18 cellular contexts compared by ENCODE assay signal in genomic region chr6:2944405-2945068, GRCh38. TPM values are rescaled to one million over a fixed set of nuclear protein-coding genes. Genes with fewer than 3 reads are reported as not detected.
A peak's percentile ranks its signal among the peaks of the same experiment; 100 is the strongest.
DNase-seq lines count a peak whose midpoint lies in the region; ATAC-seq and TF ChIP-seq lines count a peak whose summit lies in the region.
"Had no signal": no experiment of that assay in that cellular context is flagged by ENCODE, and none has a peak within 500 bp of the region (broad histone marks: within the 10 kb centered on the region; RNA-seq: fewer than 3 reads in every experiment).

No MANE protein-coding gene starts in this region.

- no peak for ATAC-seq in natural killer cell treated with Interleukin-12 subunit alpha and Interleukin-12 subunit beta and Interleukin-15 and Interleukin-18, amount 100 ng/mL, for 72 hours
- ATAC-seq in natural killer cell, result no peak
- ATAC-seq: activated CD4-positive, alpha-beta T cell treated with anti-CD3 and anti-CD28 coated beads for 36 hours had no signal

- peaks cover 48 to 55% of the 10 kb centered on the region in 2 donors for H3K4me1 Mint-ChIP-seq in natural killer cell treated with Interleukin-12 subunit alpha and Interleukin-12 subunit beta and Interleukin-15 and Interleukin-18, amount 100 ng/mL, for 72 hours (ENCODE audit: low read depth in 2 of 2)
- peaks cover 32 to 45% of the 10 kb centered on the region in 2 donors for H3K4me1 Mint-ChIP-seq in natural killer cell
- peaks cover 27% of the 10 kb centered on the region for H3K4me1 Mint-ChIP-seq in dendritic cell treated with granulocyte-macrophage colony-stimulating factor and Interleukin-4, amounts not matched to agents 40 ng/mL and 50 ng/mL, for 4 days (ENCODE audit: low read depth)

- no peak for TF ChIP-seq CTCF in natural killer cell (IDR thresholded peaks at IDR 0.05)

- H3K4me3 Mint-ChIP-seq in natural killer cell treated with Interleukin-12 subunit alpha and Interleukin-12 subunit beta and Interleukin-15 and Interleukin-18, amount 100 ng/mL, for 72 hours, result peak overlapping the region; percentile 51
- no peak overlapping the region for H3K4me3 Mint-ChIP-seq in natural killer cell
- H3K4me3 Mint-ChIP-seq in dendritic cell treated with granulocyte-macrophage colony-stimulating factor and Interleukin-4, amounts not matched to agents 40 ng/mL and 50 ng/mL, for 4 days, result no peak overlapping the region
- H3K4me3 Mint-ChIP-seq: activated CD4-positive, alpha-beta T cell treated with anti-CD3 and anti-CD28 coated beads for 36 hours; stimulated activated naive CD8-positive, alpha-beta T cell treated with anti-CD3 and anti-CD28 coated beads, Interleukin-15, Interleukin-2, amounts not matched to agents 100 ng/mL and 50 ng/mL, for 24 hours had no signal

- H3K27ac Mint-ChIP-seq in natural killer cell treated with Interleukin-12 subunit alpha and Interleukin-12 subunit beta and Interleukin-15 and Interleukin-18, amount 100 ng/mL, for 72 hours, result peak overlapping the region; percentile 5 to 34
- H3K27ac Mint-ChIP-seq in natural killer cell, result no peak overlapping the region
- peak overlapping the region; percentile 3 for H3K27ac Mint-ChIP-seq in dendritic cell treated with granulocyte-macrophage colony-stimulating factor and Interleukin-4, amounts not matched to agents 40 ng/mL and 50 ng/mL, for 4 days
- H3K27ac Mint-ChIP-seq: activated T-helper 2 cell treated with anti-CD3 and anti-CD28 coated beads, Interferon-gamma antibody, Interleukin-2, Interleukin-4, amounts not matched to agents 10 μg/mL and 5 μg/mL and 100 μg/mL, durations not matched to agents 14 hours and 24 hours and 36 hours; stimulated activated naive CD8-positive, alpha-beta T cell treated with anti-CD3 and anti-CD28 coated beads, Interleukin-15, Interleukin-2, amounts not matched to agents 100 ng/mL and 50 ng/mL, for 24 hours had no signal

- peaks cover 24% of the 10 kb centered on the region for H3K36me3 Mint-ChIP-seq in natural killer cell treated with Interleukin-12 subunit alpha and Interleukin-12 subunit beta and Interleukin-15 and Interleukin-18, amount 100 ng/mL, for 72 hours
- H3K36me3 Mint-ChIP-seq in natural killer cell, result no peaks in the 10 kb centered on the region
- peaks cover 32% of the 10 kb centered on the region for H3K36me3 Mint-ChIP-seq in dendritic cell treated with granulocyte-macrophage colony-stimulating factor and Interleukin-4, amounts not matched to agents 40 ng/mL and 50 ng/mL, for 4 days (ENCODE audit: low read depth)

- no peaks in the 10 kb centered on the region for H3K27me3 Mint-ChIP-seq in natural killer cell treated with Interleukin-12 subunit alpha and Interleukin-12 subunit beta and Interleukin-15 and Interleukin-18, amount 100 ng/mL, for 72 hours
- H3K27me3 Mint-ChIP-seq in natural killer cell (ENCODE audit: low read depth in 2 of 2), result no peaks in the 10 kb centered on the region
- no peaks in the 10 kb centered on the region for H3K27me3 Mint-ChIP-seq in dendritic cell treated with granulocyte-macrophage colony-stimulating factor and Interleukin-4, amounts not matched to agents 40 ng/mL and 50 ng/mL, for 4 days
- H3K27me3 Mint-ChIP-seq: activated CD4-positive, alpha-beta T cell treated with anti-CD3 and anti-CD28 coated beads for 36 hours; stimulated activated naive CD8-positive, alpha-beta T cell treated with anti-CD3 and anti-CD28 coated beads, Interleukin-15, Interleukin-2, amounts not matched to agents 100 ng/mL and 50 ng/mL, for 24 hours had no signal

- intact Hi-C loops in natural killer cell (cut with micrococcal nuclease), result loop anchor here (5.0 kb wide), 1 partner anchor 42 kb away; the partner anchor contains the start of gene SERPINB9
- intact Hi-C loops in dendritic cell treated with granulocyte-macrophage colony-stimulating factor and Interleukin-4, amounts not matched to agents 40 ng/mL and 50 ng/mL, for 4 days (cut with micrococcal nuclease), result no loop called here

- peaks cover 6% of the 10 kb centered on the region for H3K9me3 Mint-ChIP-seq in natural killer cell treated with Interleukin-12 subunit alpha and Interleukin-12 subunit beta and Interleukin-15 and Interleukin-18, amount 100 ng/mL, for 72 hours
- H3K9me3 Mint-ChIP-seq in natural killer cell, result peaks cover 0 to 4% of the 10 kb centered on the region in 2 donors
- no peaks in the 10 kb centered on the region for H3K9me3 Mint-ChIP-seq in dendritic cell treated with granulocyte-macrophage colony-stimulating factor and Interleukin-4, amounts not matched to agents 40 ng/mL and 50 ng/mL, for 4 days
- H3K9me3 Mint-ChIP-seq: stimulated activated naive CD8-positive, alpha-beta T cell treated with anti-CD3 and anti-CD28 coated beads, Interleukin-15, Interleukin-2, amounts not matched to agents 100 ng/mL and 50 ng/mL, for 24 hours had no signal

- DNase-seq in natural killer cell treated with Interleukin-12 subunit alpha and Interleukin-12 subunit beta and Interleukin-15 and Interleukin-18, amount 100 ng/mL, for 72 hours (ENCODE audit: low spot score), result no peak
- DNase-seq in natural killer cell (no peak), NCI-H524 (lab: John Stamatoyannopoulos, UW) (peak; percentile 3 to 79), NCI-H2107 treated with DMSO at 0.1 percent for 48 hours (lab: John Stamatoyannopoulos, UW; ENCODE audit: unreplicated experiment) (no peak), NCI-H2227 (lab: John Stamatoyannopoulos, UW; ENCODE audit: unreplicated experiment) (no peak)
- no peak for DNase-seq in stimulated activated CD4-positive, alpha-beta T cell treated with anti-CD3 and anti-CD28 coated beads, Interleukin-2, amount 100 ng/mL, for 24 hours
- DNase-seq: activated CD4-positive, alpha-beta T cell treated with anti-CD3 and anti-CD28 coated beads for 36 hours; amniotic stem cell; kidney glomerular epithelial cell; mammary epithelial cell; NCI-H1105 treated with DMSO at 0.1 percent for 48 hours; NCI-H2107; SHP77; stimulated activated CD4-positive, alpha-beta T cell treated with anti-CD3 and anti-CD28 coated beads, Interleukin-4, amount 100 ng/mL, for 24 hours; tibial artery had no signal

RNA-seq across cellular contexts. Expression of gene SERPINB6, which starts 26.8 kb away (rescaled TPM):
- 100 to 1,000 TPM; 158 to 170 TPM for total RNA-seq in natural killer cell treated with Interleukin-12 subunit alpha and Interleukin-12 subunit beta and Interleukin-15 and Interleukin-18, amount 100 ng/mL, for 72 hours
- total RNA-seq in natural killer cell, result 100 to 1,000 TPM; 120 to 135 (median 129) TPM

RNA-seq across cellular contexts. Expression of gene SERPINB9, which starts 41.4 kb away (rescaled TPM):
- total RNA-seq in natural killer cell treated with Interleukin-12 subunit alpha and Interleukin-12 subunit beta and Interleukin-15 and Interleukin-18, amount 100 ng/mL, for 72 hours, result 100 to 1,000 TPM in 1 of 2 donors, 10 to 100 TPM in 1; 59.0 to 159 TPM
- total RNA-seq in natural killer cell, result 10 to 100 TPM; 34.9 to 54.3 (median 47.3) TPM

RNA-seq across cellular contexts. Expression of gene NQO2, which starts 55.2 kb away (rescaled TPM):
- total RNA-seq in natural killer cell treated with Interleukin-12 subunit alpha and Interleukin-12 subunit beta and Interleukin-15 and Interleukin-18, amount 100 ng/mL, for 72 hours, result 10 to 100 TPM; 18.0 to 35.1 TPM
- total RNA-seq in natural killer cell, result 10 to 100 TPM; 13.1 to 21.7 (median 16.2) TPM

Comparison
In these comparisons a context has a peak if more than half of its experiments do, and no peak if none do; other contexts are left out.
1. H3K27ac Mint-ChIP-seq: peak in natural killer cell treated with Interleukin-12 subunit alpha and Interleukin-12 subunit beta and Interleukin-15 and Interleukin-18, amount 100 ng/mL, for 72 hours (2 of 2) and dendritic cell treated with granulocyte-macrophage colony-stimulating factor and Interleukin-4, amounts not matched to agents 40 ng/mL and 50 ng/mL, for 4 days (single experiment); none in natural killer cell (0 of 2).
2. DNase-seq: peak in NCI-H524 (2 of 2); none in natural killer cell treated with Interleukin-12 subunit alpha and Interleukin-12 subunit beta and Interleukin-15 and Interleukin-18, amount 100 ng/mL, for 72 hours (single experiment), natural killer cell (single experiment), NCI-H2107 treated with DMSO at 0.1 percent for 48 hours (single experiment), stimulated activated CD4-positive, alpha-beta T cell treated with anti-CD3 and anti-CD28 coated beads, Interleukin-2, amount 100 ng/mL, for 24 hours (0 of 2) and NCI-H2227 (single experiment).